In genomic region chr2:107785756-107786155, GRCh38 we compare ENCODE assay signal across 25 cellular contexts. TPM values are rescaled to one million over a fixed set of nuclear protein-coding genes. Genes with fewer than 3 reads are reported as not detected.
"Had no signal": no experiment of that assay in that cellular context is flagged by ENCODE, and none has a peak within 500 bp of the region (broad histone marks: within the 10 kb centered on the region; RNA-seq: fewer than 3 reads in every experiment).

No MANE protein-coding gene starts in this region.

- FAIRE-seq: HepG2, RCC 7860 had no signal

- H3K36me3 ChIP-seq: SJSA1 had no signal

- ATAC-seq: HepG2 had no signal

- DNase-seq: IMR-90, Karpas-422, KG1, MM.1S, MV-4-11, NCI-H1048, NCI-H1105, NCI-H1417, NCI-H1436 treated with DMSO at 0.1 percent for 48 hours, NCI-H1694, NCI-H187 treated with DMSO at 0.1 percent for 48 hours, NCI-H2029 treated with DMSO at 0.1 percent for 48 hours, NCI-H2171 treated with DMSO at 0.1 percent for 48 hours, NCI-H2227 treated with DMSO at 0.1 percent for 48 hours, NCI-H524, NCI-H526 treated with DMSO at 0.1 percent for 48 hours, NCI-H748 treated with DMSO at 0.1 percent for 48 hours, Right ventricle myocardium superior, RPMI8226, SIG-M5 had no signal

- H3K27me3 ChIP-seq: SJSA1 had no signal

- H3K4me3 ChIP-seq: SJSA1, SK-N-MC had no signal

RNA-seq across cellular contexts. Expression of gene RGPD4, which starts 40.9 kb away (rescaled TPM):
- total RNA-seq: HepG2, HT-29, IMR-90, SJSA1 had no signal
- polyA plus RNA-seq: HepG2, IMR-90 had no signal
